ENCODE assay signal across 31 cellular contexts in genomic region chr1:3408751-3409266, GRCh38. TPM values are rescaled to one million over a fixed set of nuclear protein-coding genes. Genes with fewer than 3 reads are reported as not detected.
"Had no signal": no experiment of that assay in that cellular context is flagged by ENCODE, and none has a peak within 500 bp of the region (broad histone marks: within the 10 kb centered on the region; RNA-seq: fewer than 3 reads in every experiment).

No MANE protein-coding gene starts in this region.

- H3K4me1 ChIP-seq: adrenal gland, body of pancreas, foreskin keratinocyte, gastrocnemius medialis had no signal

- H3K27ac ChIP-seq: adrenal gland, body of pancreas, esophagus muscularis mucosa, foreskin keratinocyte, gastrocnemius medialis, heart left ventricle, VCaP had no signal

- H3K27me3 ChIP-seq: body of pancreas, heart left ventricle had no signal

- DNase-seq: activated B cell treated with CpG ODN at 0.5 μM for 24 hours; activated CD4-positive, alpha-beta T cell treated with anti-CD3 and anti-CD28 coated beads for 48 hours; activated CD4-positive, alpha-beta T cell treated with anti-CD3 and anti-CD28 coated beads, Interleukin-2, amount 50 U/mL, for 1 hour; activated CD4-positive, alpha-beta T cell treated with anti-CD3 and anti-CD28 coated beads, Interleukin-2, amount 50 U/mL, for 48 hours; activated CD8-positive, alpha-beta memory T cell treated with anti-CD3 and anti-CD28 coated beads for 24 hours; activated CD8-positive, alpha-beta T cell treated with anti-CD3 and anti-CD28 coated beads for 36 hours; activated effector memory CD4-positive, alpha-beta T cell treated with anti-CD3 and anti-CD28 coated beads, Interleukin-2, amount 50 U/mL, for 16 hours; activated naive CD4-positive, alpha-beta T cell treated with anti-CD3 and anti-CD28 coated beads for 36 hours; activated naive CD8-positive, alpha-beta T cell treated with anti-CD3 and anti-CD28 coated beads for 36 hours; activated naive CD8-positive, alpha-beta T cell treated with anti-CD3 and anti-CD28 coated beads, Interleukin-2, amount 50 U/mL, for 24 hours; activated T-cell treated with anti-CD3 and anti-CD28 coated beads, Interleukin-2, amount 50 U/mL, for 4 hours; adrenal gland; aorta; body of pancreas; cortex of kidney; dermis blood vessel endothelial cell; effector CD4-positive, alpha-beta T cell; effector memory CD8-positive, alpha-beta T cell; erythroblast; foreskin keratinocyte; gastrocnemius medialis; glutamatergic neuron; heart left ventricle; T-helper 2 cell had no signal

- FAIRE-seq: colon had no signal

- H3K36me3 ChIP-seq: adrenal gland, gastrocnemius medialis had no signal

- H3K9me3 ChIP-seq: adrenal gland, body of pancreas, esophagus muscularis mucosa, gastrocnemius medialis, heart left ventricle had no signal

- ATAC-seq: activated CD4-positive, CD25-positive, alpha-beta regulatory T cell treated with anti-CD3 and anti-CD28 coated beads, Interleukin-2, amount 50 U/mL, for 24 hours; activated CD8-positive, alpha-beta T cell treated with anti-CD3 and anti-CD28 coated beads for 36 hours; activated naive CD8-positive, alpha-beta T cell treated with anti-CD3 and anti-CD28 coated beads, Interleukin-2, amount 50 U/mL, for 24 hours; activated T-cell treated with anti-CD3 and anti-CD28 coated beads, Interleukin-2, amount 50 U/mL, for 4 hours; body of pancreas; effector memory CD8-positive, alpha-beta T cell; foreskin keratinocyte; gastrocnemius medialis; heart left ventricle had no signal

- H3K4me3 ChIP-seq: adrenal gland, body of pancreas, esophagus muscularis mucosa, gastrocnemius medialis, heart left ventricle had no signal

RNA-seq across cellular contexts. Expression of gene ARHGEF16, which starts 45.7 kb away (rescaled TPM):
- total RNA-seq: activated B cell treated with CpG ODN at 0.5 μM for 24 hours; activated CD8-positive, alpha-beta T cell treated with anti-CD3 and anti-CD28 coated beads for 36 hours; activated T-helper 1 cell treated with anti-CD3 and anti-CD28 coated beads, Interleukin-12 subunit alpha, Interleukin-12 subunit beta, Interleukin-2, Interleukin-4 antibody, amounts not matched to agents 30 ng/mL and 10 ng/mL and 1 ng/mL, durations not matched to agents 14 hours and 24 hours and 36 hours; activated T-helper 2 cell treated with anti-CD3 and anti-CD28 coated beads, Interferon-gamma antibody, Interleukin-2, Interleukin-4, amounts not matched to agents 10 μg/mL and 5 μg/mL and 100 μg/mL, durations not matched to agents 14 hours and 24 hours and 36 hours; T-helper 1 cell treated with Interleukin-12 subunit alpha and Interleukin-12 subunit beta and Interleukin-4 antibody, amounts not matched to agents 30 ng/mL and 1 ng/mL, for 36 hours had no signal
